In the genomic region with DNA sequence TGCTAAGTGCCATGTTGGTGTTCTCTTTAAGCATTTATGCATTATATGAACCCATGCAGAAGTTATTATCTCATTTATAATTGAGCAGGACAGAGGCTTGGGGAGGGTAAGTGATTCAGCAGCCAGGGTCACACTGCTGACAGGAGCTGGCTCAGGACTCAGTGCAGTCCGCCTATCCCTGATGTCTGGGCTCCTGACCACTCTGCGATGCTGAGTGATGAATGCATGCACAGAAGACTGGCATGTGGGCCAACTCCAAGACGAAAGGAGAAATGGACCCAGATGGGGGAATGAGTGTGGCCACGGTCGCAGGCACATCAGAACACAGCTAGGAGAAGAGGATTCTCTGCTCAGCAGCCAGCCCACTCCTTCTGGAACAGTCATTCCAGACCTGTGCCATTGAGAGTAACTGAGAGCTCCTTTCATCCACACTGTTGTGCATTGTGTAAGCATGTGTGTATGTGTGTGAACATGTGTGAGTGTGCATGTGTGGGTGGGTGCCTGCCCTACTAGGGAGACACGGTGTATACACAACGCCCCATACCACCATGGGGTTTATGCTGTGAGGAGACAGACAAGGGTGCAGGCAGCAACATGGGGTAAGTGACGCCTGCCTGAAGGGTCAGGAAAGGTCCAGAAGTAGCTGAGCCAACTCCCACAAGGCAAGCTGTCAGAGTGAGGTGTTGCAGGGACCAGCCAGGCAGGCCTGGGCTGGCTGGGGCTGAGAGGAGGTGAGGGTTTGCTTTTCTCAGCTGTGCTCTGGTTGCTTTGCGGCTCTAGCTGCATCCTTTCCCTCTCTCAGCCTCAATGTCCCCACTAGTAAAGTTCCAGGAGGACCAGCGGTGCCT, we compare ENCODE assay signal across 31 cellular contexts.
DNase-seq lines count a peak whose midpoint lies in the region; ATAC-seq, FAIRE-seq and TF ChIP-seq lines count a peak whose summit lies in the region.
"Had no signal": no experiment of that assay in that cellular context is flagged by ENCODE, and none has a peak within 500 bp of the region (broad histone marks: within the 10 kb centered on the region; RNA-seq: fewer than 3 reads in every experiment).

No MANE protein-coding gene starts in this region.

- ATAC-seq in left ventricle myocardium superior = peak; percentile 77
- ATAC-seq: effector memory CD8-positive, alpha-beta T cell; GM23338; stimulated activated effector memory CD8-positive, alpha-beta T cell treated with anti-CD3 and anti-CD28 coated beads, Interleukin-12 subunit alpha, Interleukin-12 subunit beta, amount 100 ng/mL, for 72 hours had no signal

- H3K4me3 Mint-ChIP-seq in astrocyte (ENCODE audit: unreplicated experiment) (no peak overlapping the region), HFFc6 (no peak overlapping the region)
- H3K4me3 Mint-ChIP-seq: activated B cell treated with CpG ODN at 0.5 μM for 24 hours; activated naive CD8-positive, alpha-beta T cell treated with anti-CD3 and anti-CD28 coated beads for 36 hours; CD4-positive, alpha-beta T cell; effector memory CD8-positive, alpha-beta T cell; GM23338; neural crest cell; stimulated activated effector memory CD8-positive, alpha-beta T cell treated with anti-CD3 and anti-CD28 coated beads, Interleukin-12 subunit alpha, Interleukin-12 subunit beta, amount 100 ng/mL, for 72 hours had no signal

- no peak overlapping the region for H3K9ac ChIP-seq in astrocyte (ENCODE audit: low read length)

- H3K27me3 ChIP-seq in astrocyte (ENCODE audit: insufficient read depth, low read length) (peaks cover 5% of the 10 kb centered on the region), osteoblast (ENCODE audit: insufficient read depth, low read length) (peaks cover 8% of the 10 kb centered on the region), brain microvascular endothelial cell (replicated peaks) (no peaks in the 10 kb centered on the region)
- H3K27me3 ChIP-seq: suprapubic skin had no signal

- H3K36me3 ChIP-seq in astrocyte (ENCODE audit: insufficient read depth, low read length) (no peaks in the 10 kb centered on the region), osteoblast (ENCODE audit: insufficient read depth, low read length) (no peaks in the 10 kb centered on the region), brain microvascular endothelial cell (replicated peaks) (no peaks in the 10 kb centered on the region)
- H3K36me3 ChIP-seq: suprapubic skin had no signal

- TF ChIP-seq CTCF in astrocyte (IDR thresholded peaks at IDR 0.05; ENCODE audit: insufficient read depth, low read depth, low read length) (no peak), osteoblast (IDR thresholded peaks at IDR 0.05; ENCODE audit: extremely low read depth, low read depth, low read length) (no peak), brain microvascular endothelial cell (IDR thresholded peaks at IDR 0.05; ENCODE audit: low read depth, low read length, missing control alignments) (no peak), HFFc6 (IDR thresholded peaks at IDR 0.05) (no peak)

- H3K27ac ChIP-seq in astrocyte (ENCODE audit: low read depth, low read length) = no peak overlapping the region
- H3K27ac ChIP-seq in osteoblast (ENCODE audit: low read depth, low read length) = no peak overlapping the region
- H3K27ac ChIP-seq in brain microvascular endothelial cell = no peak overlapping the region
- H3K27ac ChIP-seq: suprapubic skin had no signal

- H3K4me3 ChIP-seq in astrocyte (ENCODE audit: insufficient read depth, low read depth, low read length) = no peak overlapping the region
- no peak overlapping the region for H3K4me3 ChIP-seq in osteoblast (ENCODE audit: insufficient read depth, low read length)
- no peak overlapping the region for H3K4me3 ChIP-seq in brain microvascular endothelial cell (ENCODE audit: low read depth, low read length)
- H3K4me3 ChIP-seq: GM23338, suprapubic skin had no signal

- intact Hi-C loops in left ventricle myocardium superior (cut with micrococcal nuclease) = no loop called here

- no peak overlapping the region for H3K27ac Mint-ChIP-seq in astrocyte (ENCODE audit: unreplicated experiment)
- H3K27ac Mint-ChIP-seq in HFFc6 = no peak overlapping the region
- H3K27ac Mint-ChIP-seq: activated B cell treated with CpG ODN at 0.5 μM for 24 hours; activated naive CD8-positive, alpha-beta T cell treated with anti-CD3 and anti-CD28 coated beads for 36 hours; CD4-positive, alpha-beta T cell; effector memory CD8-positive, alpha-beta T cell; GM23338; progenitor cell of endocrine pancreas; stimulated activated effector memory CD8-positive, alpha-beta T cell treated with anti-CD3 and anti-CD28 coated beads, Interleukin-12 subunit alpha, Interleukin-12 subunit beta, amount 100 ng/mL, for 72 hours had no signal

- peaks cover 1% of the 10 kb centered on the region for H3K36me3 Mint-ChIP-seq in astrocyte (ENCODE audit: low read depth, unreplicated experiment)
- no peaks in the 10 kb centered on the region for H3K36me3 Mint-ChIP-seq in HFFc6 (ENCODE audit: low read depth)
- H3K36me3 Mint-ChIP-seq: activated naive CD8-positive, alpha-beta T cell treated with anti-CD3 and anti-CD28 coated beads for 36 hours; stimulated activated effector memory CD8-positive, alpha-beta T cell treated with anti-CD3 and anti-CD28 coated beads, Interleukin-12 subunit alpha, Interleukin-12 subunit beta, amount 100 ng/mL, for 72 hours had no signal

- no peak overlapping the region for H3K4me2 ChIP-seq in astrocyte (ENCODE audit: low read length)
- no peak overlapping the region for H3K4me2 ChIP-seq in osteoblast (ENCODE audit: insufficient read depth, low read length)
- H3K4me2 ChIP-seq: GM23338 had no signal

- H3K9me3 Mint-ChIP-seq in astrocyte (ENCODE audit: unreplicated experiment) = no peaks in the 10 kb centered on the region
- H3K9me3 Mint-ChIP-seq in HFFc6 = no peaks in the 10 kb centered on the region
- H3K9me3 Mint-ChIP-seq: activated B cell treated with CpG ODN at 0.5 μM for 24 hours; activated naive CD8-positive, alpha-beta T cell treated with anti-CD3 and anti-CD28 coated beads for 36 hours; CD4-positive, alpha-beta T cell; effector memory CD8-positive, alpha-beta T cell; GM23338; neural crest cell; stimulated activated effector memory CD8-positive, alpha-beta T cell treated with anti-CD3 and anti-CD28 coated beads, Interleukin-12 subunit alpha, Interleukin-12 subunit beta, amount 100 ng/mL, for 72 hours had no signal

- peaks cover 19% of the 10 kb centered on the region for H3K4me1 Mint-ChIP-seq in astrocyte (ENCODE audit: low read depth, unreplicated experiment)
- no peaks in the 10 kb centered on the region for H3K4me1 Mint-ChIP-seq in HFFc6 (ENCODE audit: low read depth)
- H3K4me1 Mint-ChIP-seq: activated B cell treated with CpG ODN at 0.5 μM for 24 hours; activated naive CD8-positive, alpha-beta T cell treated with anti-CD3 and anti-CD28 coated beads for 36 hours; stimulated activated effector memory CD8-positive, alpha-beta T cell treated with anti-CD3 and anti-CD28 coated beads, Interleukin-12 subunit alpha, Interleukin-12 subunit beta, amount 100 ng/mL, for 72 hours had no signal

- H4K20me1 ChIP-seq in astrocyte (ENCODE audit: insufficient read depth, low read length) (no peaks in the 10 kb centered on the region), osteoblast (ENCODE audit: insufficient read depth, low read length) (no peaks in the 10 kb centered on the region)

- FAIRE-seq in astrocyte (lab: Jason Lieb, UNC) = no peak
- FAIRE-seq: D721Med had no signal

- H3K79me2 ChIP-seq in astrocyte (ENCODE audit: insufficient read depth, low read length) (no peaks in the 10 kb centered on the region), osteoblast (ENCODE audit: insufficient read depth, low read length) (no peaks in the 10 kb centered on the region)

- H3K27me3 Mint-ChIP-seq in astrocyte (ENCODE audit: low read depth, unreplicated experiment) (peaks cover 50% of the 10 kb centered on the region), HFFc6 (ENCODE audit: insufficient read depth) (peaks cover 46% of the 10 kb centered on the region)

- H3K4me1 ChIP-seq in astrocyte (ENCODE audit: insufficient read depth, low read length) (peaks cover 12% of the 10 kb centered on the region), osteoblast (ENCODE audit: insufficient read depth, low read length) (no peaks in the 10 kb centered on the region)

- in situ Hi-C loops in brain microvascular endothelial cell (cut with HindIII; ENCODE audit: low pct_ligation_motif_present, low sequenced_read_pairs) = no loop called here

- DNase-seq in ELF-1 (ENCODE audit: low read depth, low spot score) = peak; percentile 34
- DNase-seq in astrocyte (ENCODE audit: low read depth) = peak; percentile 24
- peak; percentile 56 for DNase-seq in left ventricle myocardium superior
- DNase-seq in osteoblast (ENCODE audit: insufficient read length, low spot score, missing footprints) = peak; percentile 86
- no peak for DNase-seq in brain microvascular endothelial cell
- DNase-seq in HK-2 (ENCODE audit: unreplicated experiment) = no peak
- no peak for DNase-seq in HFFc6
- DNase-seq: activated B cell treated with CpG ODN at 0.5 μM for 24 hours; activated CD4-positive, alpha-beta T cell treated with anti-CD3 and anti-CD28 coated beads, Interleukin-2, amount 50 U/mL, for 1 hour; activated effector memory CD4-positive, alpha-beta T cell treated with anti-CD3 and anti-CD28 coated beads, Interleukin-2, amount 50 U/mL, for 16 hours; activated naive CD8-positive, alpha-beta T cell treated with anti-CD3 and anti-CD28 coated beads for 36 hours; activated T-cell treated with anti-CD3 and anti-CD28 coated beads, Interleukin-2, amount 50 U/mL, for 1 hour; anterior cingulate cortex; caudate nucleus; CD4-positive, alpha-beta T cell; cortex of kidney; DND-41; effector memory CD8-positive, alpha-beta T cell; glutamatergic neuron; KBM-7; NCI-H1105 treated with DMSO at 0.1 percent for 48 hours; NCI-H187 treated with DMSO at 0.1 percent for 48 hours; NCI-H2171 treated with DMSO at 0.1 percent for 48 hours; NCI-H510A; stimulated activated CD4-positive, alpha-beta T cell treated with anti-CD3 and anti-CD28 coated beads, Interleukin-15, amount 100 ng/mL, for 24 hours had no signal

- no peaks in the 10 kb centered on the region for H3K9me3 ChIP-seq in astrocyte (ENCODE audit: insufficient read depth, low read depth, low read length)
- H3K9me3 ChIP-seq in osteoblast (ENCODE audit: low read depth, low read length) = no peaks in the 10 kb centered on the region
- H3K9me3 ChIP-seq: suprapubic skin had no signal

- H2AFZ ChIP-seq in astrocyte (ENCODE audit: low read depth, low read length) (no peak overlapping the region), osteoblast (ENCODE audit: low read length) (no peak overlapping the region)
- H2AFZ ChIP-seq: GM23338 had no signal

Comparison
In these comparisons a context has a peak if more than half of its experiments do, and no peak if none do; other contexts are left out.
1. DNase-seq: peak in ELF-1 (single experiment), astrocyte (single experiment), left ventricle myocardium superior (single experiment) and osteoblast (single experiment); none in brain microvascular endothelial cell (single experiment), HK-2 (single experiment) and HFFc6 (single experiment).